ENCODE assay signal across 9 cellular contexts in the genomic region with DNA sequence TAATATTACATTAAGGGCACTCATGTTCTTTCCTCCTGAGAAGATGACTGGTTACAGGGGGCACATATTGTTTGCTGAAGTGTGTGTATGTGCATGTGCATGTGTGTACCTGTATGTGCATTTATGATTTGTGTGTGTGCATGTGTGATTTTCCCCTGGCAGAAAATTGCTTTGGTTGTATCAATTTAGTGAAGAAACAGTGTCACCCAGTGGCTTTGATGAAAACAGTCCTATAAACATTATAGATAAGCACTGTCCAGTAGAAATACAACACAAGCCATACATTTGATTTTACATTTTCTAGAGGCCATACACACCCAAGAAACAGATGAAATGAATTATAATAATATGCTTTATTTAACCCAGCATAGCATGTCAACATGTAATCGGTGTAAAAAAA. TPM values are rescaled to one million over a fixed set of nuclear protein-coding genes. Genes with fewer than 3 reads are reported as not detected.
DNase-seq lines count a peak whose midpoint lies in the region; ATAC-seq, FAIRE-seq and TF ChIP-seq lines count a peak whose summit lies in the region.
"Had no signal": no experiment of that assay in that cellular context is flagged by ENCODE, and none has a peak within 500 bp of the region (broad histone marks: within the 10 kb centered on the region; RNA-seq: fewer than 3 reads in every experiment).

No MANE protein-coding gene starts in this region.

- H3K27me3 Mint-ChIP-seq in natural killer cell (ENCODE audit: low read depth in 2 of 2) = peaks cover 20 to 61% of the 10 kb centered on the region in 2 donors

- intact Hi-C loops in GM12878 (cut with micrococcal nuclease; ENCODE audit: unreplicated experiment) (loop anchor here (1.0 to 5.0 kb wide), 4 partner anchors 254 to 638 kb away; no protein-coding TSS in a partner anchor), natural killer cell (cut with micrococcal nuclease) (no loop called here)

- peak; percentile 45 to 56 for DNase-seq in AML-193 (lab: John Stamatoyannopoulos, UW)
- peak; percentile 10 for DNase-seq in HT1080 (ENCODE audit: low read depth)
- DNase-seq in GM12878 (ENCODE audit: low read depth, low spot score) = no peak
- DNase-seq in kidney tubule cell (ENCODE audit: low spot score) = peak; percentile 28
- no peak for DNase-seq in natural killer cell
- no peak for DNase-seq in inferior parietal cortex (ENCODE audit: extremely low spot score)
- DNase-seq in T-helper 1 cell = no peak
- DNase-seq: sigmoid colon had no signal

- H3K9ac ChIP-seq in GM12878 (ENCODE audit: control insufficient read depth, insufficient read depth, low read length) = no peak overlapping the region

- POLR2A ChIA-PET in GM12878 (lab: Charles Lee) = no interaction called here

- no peak for TF ChIP-seq POLR2A in GM12878 (IDR thresholded peaks at IDR 0.05; ENCODE audit: low read depth, low read length)

- peak; percentile 60 for TF ChIP-seq RAD21 in GM12878 (IDR thresholded peaks at IDR 0.05; ENCODE audit: insufficient read depth, low read depth, low read length)

- no peak overlapping the region for H3K4me3 ChIP-seq in GM12878
- H3K4me3 ChIP-seq: sigmoid colon had no signal

- H3K4me1 Mint-ChIP-seq in natural killer cell = no peaks in the 10 kb centered on the region

- H3K27ac Mint-ChIP-seq in natural killer cell = no peak overlapping the region

- no peaks in the 10 kb centered on the region for H3K9me3 ChIP-seq in GM12878 (replicated peaks; ENCODE audit: control insufficient read depth, insufficient read depth, low read length)
- H3K9me3 ChIP-seq: sigmoid colon had no signal

- H2AFZ ChIP-seq in GM12878 (ENCODE audit: control insufficient read depth, low read depth, low read length) = no peak overlapping the region

- CTCF ChIA-PET in GM12878 (lab: Yijun Ruan, JAX) = interaction anchor here (1.1 to 1.9 kb wide), 5 partner anchors 461 to 639 kb away, joined by 4 to 7 read pairs (median 6); no protein-coding TSS in a partner anchor

- 36% methylated on average over 1 of the region's 1 CpG for WGBS in GM12878 (ENCODE audit: insufficient coverage, insufficient replicate concordance, low lambda C conversion rate, missing lambda C conversion rate)

- TF ChIP-seq CTCF in GM12878 (IDR thresholded peaks at IDR 0.05 in 2 of 3, conservative IDR thresholded peaks at IDR 0.05 in 1 of 3; ENCODE audit: control insufficient read depth in 2 of 3, extremely low read depth in 1 of 3, insufficient read depth in 1 of 3, low read depth in 3 of 3, low read length in 3 of 3) (peak in 1 of 3 experiments; percentile 36; a peak in 1 of 6 replicates), natural killer cell (IDR thresholded peaks at IDR 0.05) (no peak)

- H3K79me2 ChIP-seq in GM12878 (ENCODE audit: control insufficient read depth, insufficient read depth, low read length) = no peaks in the 10 kb centered on the region

- SMC1A ChIA-PET in GM12878 (lab: Charles Lee; ENCODE audit: uncharacterized antibody, unreplicated experiment) = interaction anchor here (1.1 to 1.3 kb wide), 2 partner anchors 461 to 620 kb away, joined by 3 to 4 read pairs; no protein-coding TSS in a partner anchor

- H3K4me3 Mint-ChIP-seq in natural killer cell = no peak overlapping the region

- H3K4me2 ChIP-seq in GM12878 (ENCODE audit: control insufficient read depth, insufficient read depth) = no peak overlapping the region

- no peak for FAIRE-seq in GM12878 (lab: Jason Lieb, UNC)

- RAD21 ChIA-PET in GM12878 (lab: Charles Lee; ENCODE audit: unreplicated experiment) = interaction anchor here (1.0 kb wide), 1 partner anchor 802 kb away, joined by 3 read pairs; no protein-coding TSS in a partner anchor

- no peaks in the 10 kb centered on the region for H3K9me3 Mint-ChIP-seq in natural killer cell

- no TSS peak for BruUV-seq in GM12878 (replicated peaks; lab: Mats Ljungman, UMichigan)

- no peak overlapping the region for H3K27ac ChIP-seq in GM12878 (ENCODE audit: control insufficient read depth, insufficient read depth)

- in situ Hi-C loops in GM12878 (cut with MboI) = no loop called here

- H3K36me3 ChIP-seq in GM12878 (ENCODE audit: control insufficient read depth in 2 of 2, insufficient read depth in 2 of 2, low read length in 1 of 2) = no peaks in the 10 kb centered on the region
- H3K36me3 ChIP-seq: sigmoid colon had no signal

- H3K27me3 ChIP-seq in GM12878 (replicated peaks in 1 of 2; ENCODE audit: control insufficient read depth in 2 of 2, insufficient read depth in 2 of 2, low read length in 1 of 2) = no peaks in the 10 kb centered on the region
- H3K27me3 ChIP-seq: sigmoid colon had no signal

- H3K36me3 Mint-ChIP-seq in natural killer cell = no peaks in the 10 kb centered on the region

- no peaks in the 10 kb centered on the region for H3K4me1 ChIP-seq in GM12878 (ENCODE audit: control insufficient read depth, insufficient read depth, low read length)

- peak; percentile 44 for ATAC-seq in GM12878
- no peak for ATAC-seq in natural killer cell
- no peak for ATAC-seq in HG02970 (IDR thresholded peaks at IDR 0.05; ENCODE audit: low FRiP score, unreplicated experiment)

- no peaks in the 10 kb centered on the region for H4K20me1 ChIP-seq in GM12878 (ENCODE audit: control insufficient read depth, insufficient read depth)

- no peak for TF ChIP-seq EP300 in GM12878 (IDR thresholded peaks at IDR 0.05; ENCODE audit: borderline replicate concordance in 1 of 2, control insufficient read depth in 1 of 2, low read depth in 2 of 2, low read length in 2 of 2)

TF ChIP-seq in GM12878, 131 proteins besides CTCF, POLR2A, EP300 and RAD21:
- TF ChIP-seq, protein P1, sequence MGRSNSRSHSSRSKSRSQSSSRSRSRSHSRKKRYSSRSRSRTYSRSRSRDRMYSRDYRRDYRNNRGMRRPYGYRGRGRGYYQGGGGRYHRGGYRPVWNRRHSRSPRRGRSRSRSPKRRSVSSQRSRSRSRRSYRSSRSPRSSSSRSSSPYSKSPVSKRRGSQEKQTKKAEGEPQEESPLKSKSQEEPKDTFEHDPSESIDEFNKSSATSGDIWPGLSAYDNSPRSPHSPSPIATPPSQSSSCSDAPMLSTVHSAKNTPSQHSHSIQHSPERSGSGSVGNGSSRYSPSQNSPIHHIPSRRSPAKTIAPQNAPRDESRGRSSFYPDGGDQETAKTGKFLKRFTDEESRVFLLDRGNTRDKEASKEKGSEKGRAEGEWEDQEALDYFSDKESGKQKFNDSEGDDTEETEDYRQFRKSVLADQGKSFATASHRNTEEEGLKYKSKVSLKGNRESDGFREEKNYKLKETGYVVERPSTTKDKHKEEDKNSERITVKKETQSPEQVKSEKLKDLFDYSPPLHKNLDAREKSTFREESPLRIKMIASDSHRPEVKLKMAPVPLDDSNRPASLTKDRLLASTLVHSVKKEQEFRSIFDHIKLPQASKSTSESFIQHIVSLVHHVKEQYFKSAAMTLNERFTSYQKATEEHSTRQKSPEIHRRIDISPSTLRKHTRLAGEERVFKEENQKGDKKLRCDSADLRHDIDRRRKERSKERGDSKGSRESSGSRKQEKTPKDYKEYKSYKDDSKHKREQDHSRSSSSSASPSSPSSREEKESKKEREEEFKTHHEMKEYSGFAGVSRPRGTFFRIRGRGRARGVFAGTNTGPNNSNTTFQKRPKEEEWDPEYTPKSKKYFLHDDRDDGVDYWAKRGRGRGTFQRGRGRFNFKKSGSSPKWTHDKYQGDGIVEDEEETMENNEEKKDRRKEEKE (IDR thresholded peaks at IDR 0.05) = no peak
- peak; percentile 46; the same call in 1 of the 2 replicates for TF ChIP-seq SMC3 (IDR thresholded peaks at IDR 0.05; ENCODE audit: borderline replicate concordance, low read length)

RNA-seq across cellular contexts. Expression of a gene that starts 8.6 kb away (rescaled TPM):
- 0.40 and 0.43 TPM in 2 replicates for total RNA-seq in HT1080 (2014; rRNA removed; shearing (Covaris generic))
- 0.35 and 0.73 TPM in 2 replicates for polyA plus RNA-seq in HT1080 (2015; cell fraction: cytosol; rRNA removed)
- polyA plus RNA-seq in HT1080 (2015; cell fraction: nucleus; rRNA removed) = 1.1 and 1.2 TPM in 2 replicates
- total RNA-seq in GM12878 (2013; cell fraction: nucleolus; rRNA removed) = 0.59 and 1.4 TPM in 2 replicates
- total RNA-seq in GM12878 (2014; rRNA removed) (2.3 and 2.7 TPM in 2 replicates), GM12878 (2014; rRNA removed; fragmentation: Illumina TruSeq; extraction: Trizol) (2.3 and 2.6 TPM in 2 replicates), GM12878 (2021) (2.1 and 2.2 TPM in 2 replicates), natural killer cell (under 1 TPM; 0.20 to 0.28 (median 0.27) TPM)
- polyA plus RNA-seq in GM12878 (2011; ENCODE audit: low read depth) = not detected
- polyA plus RNA-seq in GM12878 (2011; rRNA removed) (0.01 and 0.04 TPM in 2 replicates), GM12878 (2014; fragmentation: Illumina TruSeq; extraction: Trizol) (1.9 and 2.1 TPM in 2 replicates), GM12878 (2014; fragmentation: Nextera tagmentation; extraction: Ambion mirVana) (under 1 TPM; 0.26 to 0.35 TPM), GM12878 (2014; rRNA removed) (1.2 and 1.3 TPM in 2 replicates), GM12878 (2016; fragmentation: Nextera tagmentation; extraction: Ambion mirVana) (1 to 10 TPM in 1 of 2 experiments, under 1 TPM in 1; 0.79 to 1.7 TPM)
- 0.01 and 0.03 TPM in 2 replicates for polyA plus RNA-seq in GM12878 (2011; cell fraction: cytosol; rRNA removed)
- polyA plus RNA-seq in GM12878 (2011; cell fraction: nucleus; rRNA removed) = 0.03 and 0.04 TPM in 2 replicates
- polyA plus RNA-seq in GM12878 (2012) = not detected in 2 replicates
- 0.07 and 0.15 TPM in 2 replicates for polyA minus RNA-seq in GM12878 (2011; rRNA and poly(A)+ RNA removed)
- 0.80 and 0.83 TPM in 2 replicates for polyA minus RNA-seq in GM12878 (2011; cell fraction: cytosol; rRNA and poly(A)+ RNA removed)
- polyA minus RNA-seq in GM12878 (2011; cell fraction: nucleus; rRNA and poly(A)+ RNA removed) = under 0.01 and 0.19 TPM in 2 replicates

Comparison
In these comparisons a context has a peak if more than half of its experiments do, and no peak if none do; other contexts are left out.
1. DNase-seq: peak in AML-193 (2 of 2), HT1080 (single experiment) and kidney tubule cell (single experiment); none in GM12878 (single experiment), natural killer cell (single experiment), inferior parietal cortex (single experiment) and T-helper 1 cell (0 of 5).